8 cellular contexts compared by ENCODE assay signal in genomic region chr19:45901912-45902650, GRCh38. TPM values are rescaled to one million over a fixed set of nuclear protein-coding genes. Genes with fewer than 3 reads are reported as not detected.
DNase-seq lines count a peak whose midpoint lies in the region; ATAC-seq, FAIRE-seq and TF ChIP-seq lines count a peak whose summit lies in the region.

Gene MYPOP (minus strand): TSS chr19:45902613. CDS start chr19:45901773, 840 bp downstream.

- peaks cover 31% of the 10 kb centered on the region for H3K4me1 Mint-ChIP-seq in activated naive CD4-positive, alpha-beta T cell treated with anti-CD3 and anti-CD28 coated beads, Interleukin-2, amount 10 ng/mL, durations not matched to agents 7 days and 5 days
- H3K4me1 Mint-ChIP-seq in WTC11: peaks cover 12% of the 10 kb centered on the region

- peak within 1 kb of the TSS; percentile 98 for H3K4me3 Mint-ChIP-seq in activated naive CD4-positive, alpha-beta T cell treated with anti-CD3 and anti-CD28 coated beads, Interleukin-2, amount 10 ng/mL, durations not matched to agents 7 days and 5 days
- H3K4me3 Mint-ChIP-seq in WTC11: peak within 1 kb of the TSS; percentile 91

- peak within 1 kb of the TSS; percentile 90 for H3K9ac ChIP-seq in rectal smooth muscle tissue (ENCODE audit: low read length)

- no peak for TF ChIP-seq CTCF in WTC11 (IDR thresholded peaks at IDR 0.05)

- DNase-seq in activated naive CD4-positive, alpha-beta T cell treated with anti-CD3 and anti-CD28 coated beads, Interleukin-2, amount 10 ng/mL, durations not matched to agents 7 days and 5 days: peak; percentile 29
- DNase-seq in activated naive CD4-positive, alpha-beta T cell (lab: John Stamatoyannopoulos, UW): no peak
- DNase-seq in WTC11 (ENCODE audit: low spot score) (no peak), Right ventricle myocardium superior (no peak), NCI-H1436 treated with DMSO at 0.1 percent for 48 hours (lab: John Stamatoyannopoulos, UW) (no peak), GM12891 (ENCODE audit: insufficient read length, low spot score) (no peak), SKM-1 treated with dmso at 0.1 percent for 144 hours (lab: John Stamatoyannopoulos, UW; ENCODE audit: unreplicated experiment) (no peak)

- FAIRE-seq in GM12891 (lab: Jason Lieb, UNC): no peak

- H3K27ac ChIP-seq in rectal smooth muscle tissue (ENCODE audit: low read depth, low read length): peak within 1 kb of the TSS; percentile 77

- no peaks in the 10 kb centered on the region for H3K9me3 Mint-ChIP-seq in activated naive CD4-positive, alpha-beta T cell treated with anti-CD3 and anti-CD28 coated beads, Interleukin-2, amount 10 ng/mL, durations not matched to agents 7 days and 5 days
- no peaks in the 10 kb centered on the region for H3K9me3 Mint-ChIP-seq in WTC11

- CTCF ChIA-PET in activated naive CD4-positive, alpha-beta T cell treated with anti-CD3 and anti-CD28 coated beads, Interleukin-2, amount 10 ng/mL, durations not matched to agents 7 days and 5 days (lab: Charles Lee): interaction anchor here (0.6 to 2.7 kb wide), 10 partner anchors 13 to 133 kb away, joined by 3 to 13 read pairs (median 4); partner anchors contain the start of genes FOXA3, IRF2BP1, SIX5 and SYMPK
- CTCF ChIA-PET in WTC11 (lab: Charles Lee): interaction anchor here (0.6 to 4.1 kb wide), 28 partner anchors 9 to 459 kb away, joined by 3 to 41 read pairs (median 5); partner anchors contain the start of genes CCDC61, FOXA3, IRF2BP1 and QPCTL

- no peaks in the 10 kb centered on the region for H3K27me3 ChIP-seq in rectal smooth muscle tissue (ENCODE audit: control insufficient read depth, insufficient read depth, low read length)

- POLR2A ChIA-PET in WTC11 (lab: Charles Lee): interaction anchor here (0.9 to 2.0 kb wide), 6 partner anchors 16 to 113 kb away, joined by 4 to 14 read pairs (median 6); partner anchors contain the start of genes FOXA3, IRF2BP1 and SYMPK

- intact Hi-C loops in Right ventricle myocardium superior (cut with DNase I): loop anchor here (2.0 to 5.0 kb wide), 2 partner anchors 23 to 95 kb away; partner anchors contain the start of gene CCDC61

- no peak for TF ChIP-seq POLR2A in GM12891 (IDR thresholded peaks at IDR 0.05; ENCODE audit: low read depth, low read length)

- H3K36me3 Mint-ChIP-seq in activated naive CD4-positive, alpha-beta T cell treated with anti-CD3 and anti-CD28 coated beads, Interleukin-2, amount 10 ng/mL, durations not matched to agents 7 days and 5 days: peaks cover 25% of the 10 kb centered on the region
- H3K36me3 Mint-ChIP-seq in WTC11: peaks cover 25% of the 10 kb centered on the region

- peak within 1 kb of the TSS; percentile 83 for H3K27ac Mint-ChIP-seq in activated naive CD4-positive, alpha-beta T cell treated with anti-CD3 and anti-CD28 coated beads, Interleukin-2, amount 10 ng/mL, durations not matched to agents 7 days and 5 days
- peak within 1 kb of the TSS; percentile 57; the same call in 1 of the 2 replicates for H3K27ac Mint-ChIP-seq in WTC11

- H3K4me1 ChIP-seq in rectal smooth muscle tissue (ENCODE audit: control insufficient read depth, insufficient read depth, low read length): peaks cover 9% of the 10 kb centered on the region

- H3K27me3 Mint-ChIP-seq in activated naive CD4-positive, alpha-beta T cell treated with anti-CD3 and anti-CD28 coated beads, Interleukin-2, amount 10 ng/mL, durations not matched to agents 7 days and 5 days: peaks cover 25% of the 10 kb centered on the region
- H3K27me3 Mint-ChIP-seq in WTC11 (ENCODE audit: low read depth): peaks cover 25% of the 10 kb centered on the region

- peak within 1 kb of the TSS; percentile 93 for H3K4me3 ChIP-seq in rectal smooth muscle tissue (ENCODE audit: low read length)

- H3K36me3 ChIP-seq in rectal smooth muscle tissue (ENCODE audit: control insufficient read depth, insufficient read depth, low read length): peaks cover 9% of the 10 kb centered on the region

- no peak for ATAC-seq in WTC11
- ATAC-seq in Right ventricle myocardium superior (ENCODE audit: poor library complexity): no peak

TF ChIP-seq in WTC11, 78 proteins besides CTCF, POLR2A, EP300 and RAD21:
- TF ChIP-seq MXD4 (CRISPR knock-in tag; IDR thresholded peaks at IDR 0.05; ENCODE audit: borderline replicate concordance): no peak
- no peak for TF ChIP-seq ZBTB21 (CRISPR knock-in tag; IDR thresholded peaks at IDR 0.05; ENCODE audit: borderline replicate concordance)
- TF ChIP-seq TP53 (CRISPR knock-in tag; IDR thresholded peaks at IDR 0.05): no peak
- TF ChIP-seq RORB (CRISPR knock-in tag; IDR thresholded peaks at IDR 0.05): no peak
- no peak for TF ChIP-seq ETV6 (CRISPR knock-in tag; IDR thresholded peaks at IDR 0.05)
- no peak for TF ChIP-seq JAZF1 (CRISPR knock-in tag; IDR thresholded peaks at IDR 0.05)

TF ChIP-seq in GM12891, 5 proteins besides CTCF, POLR2A, EP300 and RAD21:
- TF ChIP-seq PAX5 (IDR thresholded peaks at IDR 0.05; ENCODE audit: insufficient read depth, low read length, severe bottlenecking): no peak
- TF ChIP-seq SPI1 (IDR thresholded peaks at IDR 0.05; ENCODE audit: low read depth, low read length): no peak
- no peak for TF ChIP-seq POU2F2 (IDR thresholded peaks at IDR 0.05; ENCODE audit: low read depth, low read length)
- no peak for TF ChIP-seq POLR2AphosphoS5 (IDR thresholded peaks at IDR 0.05; ENCODE audit: low read depth, low read length)
- TF ChIP-seq TAF1 (IDR thresholded peaks at IDR 0.05; ENCODE audit: low read depth, low read length): no peak
TF ChIP-seq in GM12891: peak in this region for 0.

RNA-seq across cellular contexts. Expression of gene MYPOP, which starts in this region (rescaled TPM):
- 13.6 to 15.1 TPM (median 14.8 TPM) in 3 replicates for total RNA-seq in WTC11 (2021)
- 15.2 TPM for total RNA-seq in Right ventricle myocardium superior
- 3.3 TPM for polyA plus RNA-seq in GM12891 (2012; ENCODE audit: low read depth, missing spikeins)
